ENCODE assay signal across 8 cellular contexts in genomic region chr19:13152854-13153626, GRCh38.
DNase-seq lines count a peak whose midpoint lies in the region; ATAC-seq and TF ChIP-seq lines count a peak whose summit lies in the region.

No MANE protein-coding gene starts in this region.

- peak; percentile 92 for DNase-seq in NCI-H446 treated with DMSO at 0.1 percent for 48 hours (lab: John Stamatoyannopoulos, UW)
- peak; percentile 95 for DNase-seq in central memory CD4-positive, alpha-beta T cell
- peak; percentile 98 for DNase-seq in islet precursor cell
- DNase-seq in stimulated activated CD4-positive, alpha-beta T cell treated with anti-CD3 and anti-CD28 coated beads, Interleukin-12 subunit alpha, Interleukin-12 subunit beta, amount 100 ng/mL, for 4 hours, result peak; percentile 96
- no peak for DNase-seq in OCI-M2 (lab: John Stamatoyannopoulos, UW; ENCODE audit: unreplicated experiment)

- ATAC-seq in GM18505 (IDR thresholded peaks at IDR 0.05; ENCODE audit: unreplicated experiment) (peak; percentile 23), HG03280 (IDR thresholded peaks at IDR 0.05; ENCODE audit: unreplicated experiment) (peak; percentile 30)
- peak; percentile 34 to 44 for ATAC-seq in activated CD4-positive, CD25-positive, alpha-beta regulatory T cell treated with anti-CD3 and anti-CD28 coated beads, Interleukin-2, amount 50 U/mL, for 24 hours

- peak; percentile 100 for TF ChIP-seq POLR2A in GM18505 (IDR thresholded peaks at IDR 0.05; ENCODE audit: borderline replicate concordance, extremely low read depth, insufficient read depth, insufficient read length)
